In genomic region chr3:53193466-53194217, GRCh38 we compare ENCODE assay signal across 10 cellular contexts. TPM values are rescaled to one million over a fixed set of nuclear protein-coding genes. Genes with fewer than 3 reads are reported as not detected.
A peak's percentile ranks its signal among the peaks of the same experiment; 100 is the strongest.
DNase-seq lines count a peak whose midpoint lies in the region; ATAC-seq and TF ChIP-seq lines count a peak whose summit lies in the region.
"Had no signal": no experiment of that assay in that cellular context is flagged by ENCODE, and none has a peak within 500 bp of the region (broad histone marks: within the 10 kb centered on the region; RNA-seq: fewer than 3 reads in every experiment).

No MANE protein-coding gene starts in this region.

- no peaks in the 10 kb centered on the region for H3K9me3 ChIP-seq in endodermal cell (ENCODE audit: control insufficient read depth, low read length)
- H3K9me3 ChIP-seq in adrenal gland (replicated peaks in 1 of 3) = no peaks in the 10 kb centered on the region

- no peaks in the 10 kb centered on the region for H3K9me3 Mint-ChIP-seq in natural killer cell
- no peaks in the 10 kb centered on the region for H3K9me3 Mint-ChIP-seq in natural killer cell treated with Interleukin-12 subunit alpha and Interleukin-12 subunit beta and Interleukin-15 and Interleukin-18, amount 100 ng/mL, for 72 hours
- no peaks in the 10 kb centered on the region for H3K9me3 Mint-ChIP-seq in endodermal cell
- H3K9me3 Mint-ChIP-seq in nephron progenitor cell = no peaks in the 10 kb centered on the region
- H3K9me3 Mint-ChIP-seq: neural crest cell had no signal

- H3K4me1 Mint-ChIP-seq in natural killer cell = peaks cover 15 to 28% of the 10 kb centered on the region in 2 donors
- peaks cover 15 to 21% of the 10 kb centered on the region in 2 donors for H3K4me1 Mint-ChIP-seq in natural killer cell treated with Interleukin-12 subunit alpha and Interleukin-12 subunit beta and Interleukin-15 and Interleukin-18, amount 100 ng/mL, for 72 hours (ENCODE audit: low read depth in 2 of 2)
- peaks cover 4% of the 10 kb centered on the region for H3K4me1 Mint-ChIP-seq in endodermal cell
- H3K4me1 Mint-ChIP-seq in nephron progenitor cell = peaks cover 61% of the 10 kb centered on the region
- H3K4me1 Mint-ChIP-seq: neural crest cell had no signal

- no peak for TF ChIP-seq CTCF in natural killer cell (IDR thresholded peaks at IDR 0.05)
- no peak for TF ChIP-seq CTCF in endodermal cell (conservative IDR thresholded peaks at IDR 0.05)
- TF ChIP-seq CTCF in nephron progenitor cell (IDR thresholded peaks at IDR 0.05) = no peak
- TF ChIP-seq CTCF in adrenal gland (IDR thresholded peaks at IDR 0.05) = no peak

- H3K27me3 ChIP-seq in endodermal cell (ENCODE audit: control insufficient read depth, insufficient read depth, low read length, poor library complexity, severe bottlenecking) (no peaks in the 10 kb centered on the region), adrenal gland (no peaks in the 10 kb centered on the region)

- H3K4me3 ChIP-seq in endodermal cell (ENCODE audit: low read length) (no peak overlapping the region), adrenal gland (no peak overlapping the region)

- H3K4me3 Mint-ChIP-seq in natural killer cell (no peak overlapping the region), endodermal cell (no peak overlapping the region), nephron progenitor cell (peak overlapping the region; percentile 53)
- no peak overlapping the region for H3K4me3 Mint-ChIP-seq in natural killer cell treated with Interleukin-12 subunit alpha and Interleukin-12 subunit beta and Interleukin-15 and Interleukin-18, amount 100 ng/mL, for 72 hours
- H3K4me3 Mint-ChIP-seq: neural crest cell had no signal

- H3K36me3 ChIP-seq in endodermal cell (ENCODE audit: control insufficient read depth, insufficient read depth, low read length) (peaks cover 14% of the 10 kb centered on the region), adrenal gland (replicated peaks in 1 of 2) (peaks cover 0 to 32% of the 10 kb centered on the region in 2 donors)

- H3K36me3 Mint-ChIP-seq in natural killer cell (peaks cover 7% of the 10 kb centered on the region), endodermal cell (ENCODE audit: low read depth) (peaks cover 22% of the 10 kb centered on the region), nephron progenitor cell (ENCODE audit: low read depth) (peaks cover 16% of the 10 kb centered on the region)
- peaks cover 6% of the 10 kb centered on the region for H3K36me3 Mint-ChIP-seq in natural killer cell treated with Interleukin-12 subunit alpha and Interleukin-12 subunit beta and Interleukin-15 and Interleukin-18, amount 100 ng/mL, for 72 hours

- H3K4me1 ChIP-seq in endodermal cell (ENCODE audit: control insufficient read depth, insufficient read depth, low read length) (peaks cover 7% of the 10 kb centered on the region), adrenal gland (replicated peaks in 1 of 2) (peaks cover 0 to 21% of the 10 kb centered on the region in 2 donors)

- H3K27ac ChIP-seq in endodermal cell (ENCODE audit: low read depth, low read length) (no peak overlapping the region), adrenal gland (peak overlapping the region in 2 of 5 donors; percentile 21 to 65)

- ATAC-seq in natural killer cell (no peak), GM18517 (IDR thresholded peaks at IDR 0.05; ENCODE audit: unreplicated experiment) (no peak)
- ATAC-seq in natural killer cell treated with Interleukin-12 subunit alpha and Interleukin-12 subunit beta and Interleukin-15 and Interleukin-18, amount 100 ng/mL, for 72 hours = no peak
- ATAC-seq: stimulated activated naive CD8-positive, alpha-beta T cell treated with anti-CD3 and anti-CD28 coated beads, Interleukin-15, Interleukin-2, amounts not matched to agents 100 U/mL and 50 U/mL, for 24 hours had no signal

- no peak overlapping the region for H3K9ac ChIP-seq in endodermal cell (ENCODE audit: extremely low read depth, low read length, poor library complexity, severe bottlenecking)

- H3K27me3 Mint-ChIP-seq in natural killer cell (ENCODE audit: low read depth in 2 of 2) (peaks cover 0 to 3% of the 10 kb centered on the region in 2 donors), endodermal cell (ENCODE audit: insufficient read depth) (no peaks in the 10 kb centered on the region), nephron progenitor cell (ENCODE audit: low read depth, poor library complexity) (peaks cover 3% of the 10 kb centered on the region)
- H3K27me3 Mint-ChIP-seq in natural killer cell treated with Interleukin-12 subunit alpha and Interleukin-12 subunit beta and Interleukin-15 and Interleukin-18, amount 100 ng/mL, for 72 hours = no peaks in the 10 kb centered on the region

- no peak for DNase-seq in natural killer cell
- DNase-seq in natural killer cell treated with Interleukin-12 subunit alpha and Interleukin-12 subunit beta and Interleukin-15 and Interleukin-18, amount 100 ng/mL, for 72 hours (ENCODE audit: low spot score) = no peak
- DNase-seq in endodermal cell = peak; percentile 59
- DNase-seq in nephron progenitor cell = peak; percentile 44
- no peak for DNase-seq in NCI-H446 treated with DMSO at 0.1 percent for 48 hours (lab: John Stamatoyannopoulos, UW)
- DNase-seq in adrenal gland = no peak
- no peak for DNase-seq in NCI-H187 treated with DMSO at 0.1 percent for 48 hours (lab: John Stamatoyannopoulos, UW)
- DNase-seq: stimulated activated naive CD8-positive, alpha-beta T cell treated with anti-CD3 and anti-CD28 coated beads, Interleukin-15, Interleukin-2, amounts not matched to agents 100 U/mL and 50 U/mL, for 24 hours had no signal

- intact Hi-C loops in natural killer cell (cut with micrococcal nuclease) = no loop called here
- intact Hi-C loops in adrenal gland (cut with DNase I) = loop anchor here (2.0 kb wide), 1 partner anchor 79 kb away; no protein-coding TSS in a partner anchor

- 78 to 86% methylated on average over 7 to 11 of the region's 11 CpGs for WGBS in endodermal cell (ENCODE audit: insufficient coverage in 1 of 2, insufficient read length in 1 of 2), 2 experiments
- WGBS in adrenal gland, 4 donors = 78 to 90% (median 82%) methylated on average over 11 of the region's 11 CpGs

- H3K27ac Mint-ChIP-seq in natural killer cell = peak overlapping the region; percentile 81 to 91
- H3K27ac Mint-ChIP-seq in natural killer cell treated with Interleukin-12 subunit alpha and Interleukin-12 subunit beta and Interleukin-15 and Interleukin-18, amount 100 ng/mL, for 72 hours = peak overlapping the region in 1 of 2 donors; percentile 91
- H3K27ac Mint-ChIP-seq in endodermal cell = peak overlapping the region; percentile 44
- peak overlapping the region; percentile 97 for H3K27ac Mint-ChIP-seq in nephron progenitor cell

- no peak for TF ChIP-seq POLR2A in adrenal gland (IDR thresholded peaks at IDR 0.05)

RNA-seq across cellular contexts. Expression of gene PRKCD, which starts 32.6 kb away (rescaled TPM):
- total RNA-seq in natural killer cell (10 to 100 TPM; 31.7 to 60.0 (median 36.3) TPM), endodermal cell (10 to 100 TPM; 19.9 to 26.6 TPM), adrenal gland (100 to 1,000 TPM in 1 of 8 donors, 10 to 100 TPM in 7; 25.8 to 156 (median 53.7) TPM)
- 10 to 100 TPM; 14.1 to 34.9 TPM for total RNA-seq in natural killer cell treated with Interleukin-12 subunit alpha and Interleukin-12 subunit beta and Interleukin-15 and Interleukin-18, amount 100 ng/mL, for 72 hours
- 14.3 TPM for polyA plus RNA-seq in endodermal cell (2013, experiment 1 of 2)
- polyA plus RNA-seq in endodermal cell (2013, experiment 2 of 2) = 15.7 TPM
- polyA plus RNA-seq in adrenal gland = 10 to 100 TPM; 34.7 to 78.7 (median 38.2) TPM

Comparison
In these comparisons a context has a peak if more than half of its experiments do, and no peak if none do; other contexts are left out.
1. DNase-seq: peak in endodermal cell (single experiment) and nephron progenitor cell (single experiment); none in natural killer cell (single experiment), natural killer cell treated with Interleukin-12 subunit alpha and Interleukin-12 subunit beta and Interleukin-15 and Interleukin-18, amount 100 ng/mL, for 72 hours (single experiment), NCI-H446 treated with DMSO at 0.1 percent for 48 hours (single experiment), adrenal gland (0 of 7) and NCI-H187 treated with DMSO at 0.1 percent for 48 hours (single experiment).